14 cellular contexts compared by ENCODE assay signal in the genomic region with DNA sequence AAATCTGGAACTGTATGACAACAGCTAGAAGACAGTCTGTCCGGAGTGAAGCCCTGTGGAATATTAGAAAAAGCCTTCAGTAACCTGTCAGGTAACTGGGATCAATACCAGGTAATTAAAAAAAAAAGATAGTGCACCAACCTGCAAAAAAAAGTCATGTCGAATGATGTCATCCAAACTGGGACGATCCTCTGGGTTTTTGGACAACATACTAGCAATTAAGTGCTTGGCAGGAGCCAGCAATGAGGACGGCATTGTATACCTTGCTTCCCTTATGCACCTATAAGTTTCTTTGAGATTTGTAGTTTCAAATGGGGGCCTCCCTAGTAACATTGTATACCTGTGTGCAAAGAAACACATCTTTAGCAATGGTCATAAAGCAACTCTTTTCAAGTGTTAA. TPM values are rescaled to one million over a fixed set of nuclear protein-coding genes. Genes with fewer than 3 reads are reported as not detected.
DNase-seq lines count a peak whose midpoint lies in the region; ATAC-seq and TF ChIP-seq lines count a peak whose summit lies in the region.
"Had no signal": no experiment of that assay in that cellular context is flagged by ENCODE, and none has a peak within 500 bp of the region (broad histone marks: within the 10 kb centered on the region; RNA-seq: fewer than 3 reads in every experiment).

No MANE protein-coding gene starts in this region.

- H3F3A ChIP-seq in neural cell (ENCODE audit: insufficient read depth, low read length, poor library complexity, severe bottlenecking), result no peaks in the 10 kb centered on the region

- H3K27me3 ChIP-seq in right cardiac atrium (ENCODE audit: control insufficient read depth, insufficient read depth), result no peaks in the 10 kb centered on the region
- H3K27me3 ChIP-seq in esophagus muscularis mucosa, result peaks cover 0 to 5% (median 0%) of the 10 kb centered on the region in 4 donors
- H3K27me3 ChIP-seq in neural cell (ENCODE audit: insufficient read depth, low read depth, low read length), result no peaks in the 10 kb centered on the region

- peak overlapping the region; percentile 91 for H3K4me3 ChIP-seq in right cardiac atrium (ENCODE audit: low read length)
- H3K4me3 ChIP-seq in esophagus muscularis mucosa, result peak overlapping the region; percentile 69 to 84 (median 72)
- H3K4me3 ChIP-seq in neural cell (ENCODE audit: low read length), result peak overlapping the region; percentile 88
- H3K4me3 ChIP-seq: K562 had no signal

- no peaks in the 10 kb centered on the region for H3K9me2 ChIP-seq in neural cell (ENCODE audit: insufficient read depth, low read length)

- TF ChIP-seq POLR2A in esophagus muscularis mucosa (IDR thresholded peaks at IDR 0.05; ENCODE audit: low read depth), result no peak

- H3K27me3 Mint-ChIP-seq in activated T-cell treated with anti-CD3 and anti-CD28 coated beads, Interleukin-2, amount 50 U/mL, for 72 hours (ENCODE audit: low read depth), result peaks cover 15% of the 10 kb centered on the region

- no peaks in the 10 kb centered on the region for H3K9me3 Mint-ChIP-seq in activated T-cell treated with anti-CD3 and anti-CD28 coated beads, Interleukin-2, amount 50 U/mL, for 72 hours
- H3K9me3 Mint-ChIP-seq: activated CD4-positive, alpha-beta T cell treated with anti-CD3 and anti-CD28 coated beads, Interleukin-2, amount 10 ng/mL, durations not matched to agents 7 days and 5 days; activated naive CD4-positive, alpha-beta T cell treated with anti-CD3 and anti-CD28 coated beads, Interleukin-2, amount 10 ng/mL, durations not matched to agents 7 days and 5 days had no signal

- H3K9me3 ChIP-seq in right cardiac atrium (ENCODE audit: control insufficient read depth, low read length), result no peaks in the 10 kb centered on the region
- H3K9me3 ChIP-seq in esophagus muscularis mucosa, result no peaks in the 10 kb centered on the region
- no peaks in the 10 kb centered on the region for H3K9me3 ChIP-seq in neural cell (ENCODE audit: low read length)

- no peak overlapping the region for H3K27ac ChIP-seq in right cardiac atrium (ENCODE audit: low read length)
- H3K27ac ChIP-seq in esophagus muscularis mucosa (replicated peaks in 1 of 4), result no peak overlapping the region
- H3K27ac ChIP-seq in neural cell (ENCODE audit: low read length), result peak overlapping the region; percentile 92

- WGBS in right cardiac atrium, result 21% methylated on average over 4 of the region's 4 CpGs
- 72% methylated on average over 4 of the region's 4 CpGs for WGBS in esophagus muscularis mucosa

- H2AFZ ChIP-seq in neural cell (ENCODE audit: low read depth, low read length), result no peak overlapping the region

- peaks cover 0 to 57% (median 15%) of the 10 kb centered on the region in 4 donors for H3K36me3 ChIP-seq in esophagus muscularis mucosa
- H3K36me3 ChIP-seq in neural cell (ENCODE audit: insufficient read depth, low read length), result peaks cover 48% of the 10 kb centered on the region

- H3K9ac ChIP-seq in neural cell (ENCODE audit: low read length), result peak overlapping the region; percentile 96

- H3K4me1 Mint-ChIP-seq in activated T-cell treated with anti-CD3 and anti-CD28 coated beads, Interleukin-2, amount 50 U/mL, for 72 hours (ENCODE audit: low read depth), result peaks cover 22% of the 10 kb centered on the region

- no peak overlapping the region for H3K4me3 Mint-ChIP-seq in activated T-cell treated with anti-CD3 and anti-CD28 coated beads, Interleukin-2, amount 50 U/mL, for 72 hours
- H3K4me3 Mint-ChIP-seq: activated CD4-positive, alpha-beta T cell treated with anti-CD3 and anti-CD28 coated beads, Interleukin-2, amount 10 ng/mL, durations not matched to agents 7 days and 5 days; activated naive CD4-positive, alpha-beta T cell treated with anti-CD3 and anti-CD28 coated beads, Interleukin-2, amount 10 ng/mL, durations not matched to agents 7 days and 5 days had no signal

- no peak for TF ChIP-seq RAD21 in neural cell (conservative IDR thresholded peaks at IDR 0.05)

- intact Hi-C loops in right cardiac atrium (cut with DNase I) (no loop called here), cardiac septum (cut with DNase I) (loop anchor here (5.0 to 10.0 kb wide), 5 partner anchors 92 to 760 kb away; no protein-coding TSS in a partner anchor), esophagus muscularis mucosa (cut with DNase I) (loop anchor here (5.0 to 10.0 kb wide), 2 partner anchors 570 to 962 kb away; no protein-coding TSS in a partner anchor)

- no peak overlapping the region for H3K27ac Mint-ChIP-seq in activated T-cell treated with anti-CD3 and anti-CD28 coated beads, Interleukin-2, amount 50 U/mL, for 72 hours
- H3K27ac Mint-ChIP-seq: activated CD4-positive, alpha-beta T cell treated with anti-CD3 and anti-CD28 coated beads, Interleukin-2, amount 10 ng/mL, durations not matched to agents 7 days and 5 days; activated naive CD4-positive, alpha-beta T cell treated with anti-CD3 and anti-CD28 coated beads, Interleukin-2, amount 10 ng/mL, durations not matched to agents 7 days and 5 days had no signal

- peak overlapping the region; percentile 97 for H3K4me2 ChIP-seq in neural cell (ENCODE audit: low read length)

- H4K20me1 ChIP-seq in neural cell (ENCODE audit: insufficient read depth), result peaks cover 5% of the 10 kb centered on the region

- TF ChIP-seq EP300 in esophagus muscularis mucosa (IDR thresholded peaks at IDR 0.05), result no peak
- no peak for TF ChIP-seq EP300 in neural cell (conservative IDR thresholded peaks at IDR 0.05; ENCODE audit: poor library complexity, severe bottlenecking)

- no peak for ATAC-seq in right cardiac atrium
- ATAC-seq in GM21717 (IDR thresholded peaks at IDR 0.05; ENCODE audit: unreplicated experiment), result no peak
- ATAC-seq in activated T-cell treated with anti-CD3 and anti-CD28 coated beads, Interleukin-2, amount 50 U/mL, for 72 hours (replicated peaks in 1 of 2), result no peak
- ATAC-seq: K562 had no signal

- no peak for TF ChIP-seq CTCF in esophagus muscularis mucosa (IDR thresholded peaks at IDR 0.05)
- TF ChIP-seq CTCF in neural cell (IDR thresholded peaks at IDR 0.05; ENCODE audit: poor library complexity, severe bottlenecking), result no peak

- H3K79me2 ChIP-seq in neural cell (replicated peaks; ENCODE audit: insufficient read depth, low read length), result peaks cover 61% of the 10 kb centered on the region

- H3K36me3 Mint-ChIP-seq in activated T-cell treated with anti-CD3 and anti-CD28 coated beads, Interleukin-2, amount 50 U/mL, for 72 hours (ENCODE audit: insufficient read depth in 2 of 2), result peaks cover 0 to 2% of the 10 kb centered on the region in 2 donors

- H3K4me1 ChIP-seq in right cardiac atrium (ENCODE audit: control insufficient read depth, insufficient read depth, low read length) (no peaks in the 10 kb centered on the region), esophagus muscularis mucosa (peaks cover 9 to 16% (median 11%) of the 10 kb centered on the region in 4 donors)

- DNase-seq in right cardiac atrium (no peak), cardiac septum (ENCODE audit: low spot score) (no peak), esophagus muscularis mucosa (ENCODE audit: extremely low spot score) (no peak), GM19240 (ENCODE audit: insufficient read length, low spot score) (no peak), KG1 (lab: John Stamatoyannopoulos, UW) (no peak)
- DNase-seq in activated T-cell treated with anti-CD3 and anti-CD28 coated beads, Interleukin-2, amount 50 U/mL, for 72 hours, result no peak
- DNase-seq: activated CD4-positive, alpha-beta T cell treated with anti-CD3 and anti-CD28 coated beads, Interleukin-2, amount 10 ng/mL, durations not matched to agents 7 days and 5 days; activated naive CD4-positive, alpha-beta T cell treated with anti-CD3 and anti-CD28 coated beads, Interleukin-2, amount 10 ng/mL, durations not matched to agents 7 days and 5 days; GOT3; mesendoderm had no signal

TF ChIP-seq in neural cell, 6 proteins besides CTCF, POLR2A, EP300 and RAD21 (continues in another document):
- TF ChIP-seq SMC3 (conservative IDR thresholded peaks at IDR 0.05; ENCODE audit: poor library complexity) (no peak), EZH2 (IDR thresholded peaks at IDR 0.05; ENCODE audit: borderline replicate concordance, insufficient read depth, low read length, poor library complexity, severe bottlenecking) (no peak), REST (IDR thresholded peaks at IDR 0.05; ENCODE audit: borderline replicate concordance) (no peak), TAF1 (IDR thresholded peaks at IDR 0.05; ENCODE audit: low read depth) (no peak)

RNA-seq across cellular contexts. Expression of gene PLK2, which starts 2.8 kb away (rescaled TPM):
- total RNA-seq in right cardiac atrium (10 to 100 TPM; 37.9 to 75.5 (median 44.8) TPM), cardiac septum (117 TPM), esophagus muscularis mucosa (10 to 100 TPM; 25.7 to 56.5 (median 31.4) TPM)
- polyA plus RNA-seq in right cardiac atrium (23.5 TPM), neural cell (309 and 385 TPM in 2 replicates)
- polyA minus RNA-seq in neural cell, result 800 and 993 TPM in 2 replicates
- 10 to 100 TPM in 1 of 2 donors, 1 to 10 TPM in 1; 8.3 to 12.8 TPM for total RNA-seq in activated T-cell treated with anti-CD3 and anti-CD28 coated beads, Interleukin-2, amount 50 U/mL, for 72 hours
- polyA plus RNA-seq: K562 had no signal

RNA-seq across cellular contexts. Expression of gene GAPT, which starts 34.2 kb away (rescaled TPM):
- total RNA-seq in right cardiac atrium, result under 1 TPM in 3 of 4 donors, not detected in 1; 0.20 to 0.94 (median 0.76) TPM
- 0.11 TPM for polyA plus RNA-seq in right cardiac atrium
- total RNA-seq in cardiac septum, result 0.27 TPM
- total RNA-seq in esophagus muscularis mucosa, result 1 to 10 TPM in 2 of 4 donors, under 1 TPM in 1, not detected in 1; 0.80 to 3.3 (median 1.2) TPM
- not detected in 2 replicates for polyA plus RNA-seq in neural cell
- polyA minus RNA-seq in neural cell, result not detected in 2 replicates
- total RNA-seq in activated T-cell treated with anti-CD3 and anti-CD28 coated beads, Interleukin-2, amount 50 U/mL, for 72 hours, result not detected
- total RNA-seq: activated CD4-positive, alpha-beta T cell treated with anti-CD3 and anti-CD28 coated beads, Interleukin-2, amount 10 ng/mL, durations not matched to agents 7 days and 5 days; K562; SK-MEL-5 had no signal
- polyA plus RNA-seq: K562 had no signal

Comparison
In these comparisons a context has a peak if more than half of its experiments do, and no peak if none do; other contexts are left out.
1. intact Hi-C loops: an anchor here in cardiac septum (5.0 to 10.0 kb wide) and esophagus muscularis mucosa (5.0 to 10.0 kb wide); none called in right cardiac atrium.